11 cellular contexts compared by ENCODE assay signal in genomic region chr6:7196019-7196402, GRCh38.
DNase-seq lines count a peak whose midpoint lies in the region; ATAC-seq and TF ChIP-seq lines count a peak whose summit lies in the region.
"Had no signal": no experiment of that assay in that cellular context is flagged by ENCODE, and none has a peak within 500 bp of the region (broad histone marks: within the 10 kb centered on the region; RNA-seq: fewer than 3 reads in every experiment).

No MANE protein-coding gene starts in this region.

- H3K9me3 ChIP-seq in heart left ventricle (no peaks in the 10 kb centered on the region), suprapubic skin (no peaks in the 10 kb centered on the region)

- H3K27me3 ChIP-seq in heart left ventricle: no peaks in the 10 kb centered on the region
- H3K27me3 ChIP-seq in suprapubic skin: no peaks in the 10 kb centered on the region

- H3K27ac Mint-ChIP-seq in activated naive CD4-positive, alpha-beta T cell treated with anti-CD3 and anti-CD28 coated beads, Interleukin-2, amount 50 U/mL, for 72 hours: peak overlapping the region; percentile 57 to 92

- intact Hi-C loops in heart left ventricle (cut with DNase I): no loop called here
- intact Hi-C loops in Right ventricle myocardium inferior (cut with DNase I): no loop called here

- DNase-seq in heart left ventricle: no peak
- DNase-seq in Right ventricle myocardium inferior (ENCODE audit: missing footprints): no peak
- no peak for DNase-seq in activated naive CD4-positive, alpha-beta T cell treated with anti-CD3 and anti-CD28 coated beads, Interleukin-2, amount 50 U/mL, for 72 hours (ENCODE audit: low spot score in 2 of 2)
- peak; percentile 37 for DNase-seq in left kidney (ENCODE audit: low read depth, low spot score)
- no peak for DNase-seq in suprapubic skin (ENCODE audit: low spot score in 2 of 2)
- no peak for DNase-seq in occipital lobe (lab: John Stamatoyannopoulos, UW)
- no peak for DNase-seq in OCI-M2 (lab: John Stamatoyannopoulos, UW; ENCODE audit: unreplicated experiment)
- DNase-seq: AML-193, H7, NCI-H82 had no signal

- H3K4me1 ChIP-seq in heart left ventricle (peaks cover 0 to 45% (median 6%) of the 10 kb centered on the region in 12 donors), suprapubic skin (peaks cover 27% of the 10 kb centered on the region)

- H3K4me3 ChIP-seq in heart left ventricle: no peak overlapping the region
- no peak overlapping the region for H3K4me3 ChIP-seq in suprapubic skin

- H3K36me3 Mint-ChIP-seq in activated naive CD4-positive, alpha-beta T cell treated with anti-CD3 and anti-CD28 coated beads, Interleukin-2, amount 50 U/mL, for 72 hours: peaks cover 0 to 28% of the 10 kb centered on the region in 2 donors

- H3K27ac ChIP-seq in heart left ventricle (no peak overlapping the region), suprapubic skin (peak overlapping the region; percentile 34)

- H3K36me3 ChIP-seq in heart left ventricle (peaks cover 0 to 68% (median 29%) of the 10 kb centered on the region in 9 donors), suprapubic skin (peaks cover 23% of the 10 kb centered on the region)

- TF ChIP-seq CTCF in heart left ventricle (IDR thresholded peaks at IDR 0.05) (no peak), suprapubic skin (IDR thresholded peaks at IDR 0.05) (no peak)

- no peak for TF ChIP-seq EP300 in suprapubic skin (IDR thresholded peaks at IDR 0.05)

- peak in 3 of 4 donors; percentile 41 to 64 (median 51) for ATAC-seq in heart left ventricle
- no peak for ATAC-seq in Right ventricle myocardium inferior
- ATAC-seq in activated naive CD4-positive, alpha-beta T cell treated with anti-CD3 and anti-CD28 coated beads, Interleukin-2, amount 50 U/mL, for 72 hours: peak; percentile 45 to 48
- no peak for ATAC-seq in GM18868 (IDR thresholded peaks at IDR 0.05; ENCODE audit: unreplicated experiment)

- no peaks in the 10 kb centered on the region for H3K9me3 Mint-ChIP-seq in activated naive CD4-positive, alpha-beta T cell treated with anti-CD3 and anti-CD28 coated beads, Interleukin-2, amount 50 U/mL, for 72 hours

- 39 to 53% (median 47%) methylated on average over 7 of the region's 7 CpGs for whole genome bisulfite sequencing in heart left ventricle, 4 donors
- 20% methylated on average over 7 of the region's 7 CpGs for WGBS in suprapubic skin

- TF ChIP-seq POLR2A in heart left ventricle (IDR thresholded peaks at IDR 0.05) (no peak), suprapubic skin (IDR thresholded peaks at IDR 0.05) (no peak)

Comparison
In these comparisons a context has a peak if more than half of its experiments do, and no peak if none do; other contexts are left out.
1. ATAC-seq: peak in heart left ventricle (3 of 4) and activated naive CD4-positive, alpha-beta T cell treated with anti-CD3 and anti-CD28 coated beads, Interleukin-2, amount 50 U/mL, for 72 hours (2 of 2); none in Right ventricle myocardium inferior (single experiment) and GM18868 (single experiment).